Comparison of ENCODE assay signal across 16 cellular contexts in the genomic region with DNA sequence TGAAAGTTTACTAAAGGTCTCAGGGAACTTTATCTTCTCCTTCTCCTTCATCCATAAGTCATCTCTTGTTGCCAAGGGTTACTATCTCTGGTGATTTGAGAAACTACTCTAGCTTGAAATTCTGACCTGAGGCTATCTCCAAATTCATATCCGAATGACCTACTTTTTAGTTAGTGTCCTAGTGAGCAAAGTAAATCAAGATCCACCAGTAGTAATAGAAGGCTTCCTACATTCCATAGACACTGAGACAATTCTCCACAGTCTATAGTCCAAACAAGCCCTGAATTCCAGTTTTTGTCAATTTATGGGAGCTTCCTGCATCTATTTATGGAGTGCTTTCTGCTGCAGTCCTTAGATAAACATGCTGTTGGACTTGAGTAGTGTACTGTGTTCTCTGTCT. TPM values are rescaled to one million over a fixed set of nuclear protein-coding genes. Genes with fewer than 3 reads are reported as not detected.
DNase-seq lines count a peak whose midpoint lies in the region; ATAC-seq and TF ChIP-seq lines count a peak whose summit lies in the region.
"Had no signal": no experiment of that assay in that cellular context is flagged by ENCODE, and none has a peak within 500 bp of the region (broad histone marks: within the 10 kb centered on the region; RNA-seq: fewer than 3 reads in every experiment).

No MANE protein-coding gene starts in this region.

- peaks cover 91% of the 10 kb centered on the region for H3K4me1 Mint-ChIP-seq in activated T-cell treated with anti-CD3 and anti-CD28 coated beads, Interleukin-2, amount 50 U/mL, for 24 hours (ENCODE audit: low read depth)
- H3K4me1 Mint-ChIP-seq in activated naive CD8-positive, alpha-beta T cell treated with anti-CD3 and anti-CD28 coated beads, Interleukin-2, amount 50 U/mL, for 24 hours = peaks cover 80% of the 10 kb centered on the region

- H2AFZ ChIP-seq in osteoblast (ENCODE audit: low read length) = peak overlapping the region; percentile 75

- H3K27ac Mint-ChIP-seq in activated T-cell treated with anti-CD3 and anti-CD28 coated beads, Interleukin-2, amount 50 U/mL, for 24 hours = peak overlapping the region; percentile 95
- peak overlapping the region; percentile 88 for H3K27ac Mint-ChIP-seq in activated naive CD8-positive, alpha-beta T cell treated with anti-CD3 and anti-CD28 coated beads, Interleukin-2, amount 50 U/mL, for 24 hours
- H3K27ac Mint-ChIP-seq: brain had no signal

- peaks cover 13% of the 10 kb centered on the region for H3K9me3 Mint-ChIP-seq in activated T-cell treated with anti-CD3 and anti-CD28 coated beads, Interleukin-2, amount 50 U/mL, for 24 hours
- H3K9me3 Mint-ChIP-seq in activated naive CD8-positive, alpha-beta T cell treated with anti-CD3 and anti-CD28 coated beads, Interleukin-2, amount 50 U/mL, for 24 hours = peaks cover 11% of the 10 kb centered on the region

- peaks cover 16% of the 10 kb centered on the region for H3K36me3 ChIP-seq in osteoblast (ENCODE audit: insufficient read depth, low read length)
- H3K36me3 ChIP-seq: tibial artery had no signal

- TF ChIP-seq CTCF in osteoblast (IDR thresholded peaks at IDR 0.05; ENCODE audit: extremely low read depth, low read depth, low read length) = no peak

- peaks cover 57% of the 10 kb centered on the region for H3K4me1 ChIP-seq in osteoblast (ENCODE audit: insufficient read depth, low read length)
- H3K4me1 ChIP-seq: tibial artery had no signal

- DNase-seq in activated T-cell treated with anti-CD3 and anti-CD28 coated beads, Interleukin-2, amount 50 U/mL, for 24 hours = no peak
- no peak for DNase-seq in activated T-cell treated with anti-CD3 and anti-CD28 coated beads, Interleukin-2, amount 50 U/mL, for 1 hour
- DNase-seq in M059J (ENCODE audit: low read depth) (peak; percentile 86), osteoblast (ENCODE audit: insufficient read length, low spot score, missing footprints) (no peak), NCI-H187 (lab: John Stamatoyannopoulos, UW) (no peak), NCI-H1417 (lab: John Stamatoyannopoulos, UW) (no peak)
- DNase-seq in activated naive CD8-positive, alpha-beta T cell treated with anti-CD3 and anti-CD28 coated beads, Interleukin-2, amount 50 U/mL, for 24 hours = no peak
- DNase-seq: ACHN; hippocampal formation; left colon; NCI-H146; NCI-H510A; stimulated activated CD4-positive, alpha-beta T cell treated with anti-CD3 and anti-CD28 coated beads, Interleukin-1b, Interleukin-23, amount 100 ng/mL, for 48 hours; tibial artery had no signal

- no peaks in the 10 kb centered on the region for H3K9me3 ChIP-seq in osteoblast (ENCODE audit: low read depth, low read length)
- H3K9me3 ChIP-seq: tibial artery had no signal

- H4K20me1 ChIP-seq in osteoblast (ENCODE audit: insufficient read depth, low read length) = no peaks in the 10 kb centered on the region

- H3K27me3 ChIP-seq in osteoblast (ENCODE audit: insufficient read depth, low read length) = no peaks in the 10 kb centered on the region
- H3K27me3 ChIP-seq: tibial artery had no signal

- H3K4me3 ChIP-seq in osteoblast (ENCODE audit: insufficient read depth, low read length) = no peak overlapping the region
- H3K4me3 ChIP-seq: tibial artery had no signal

- no peaks in the 10 kb centered on the region for H3K27me3 Mint-ChIP-seq in activated T-cell treated with anti-CD3 and anti-CD28 coated beads, Interleukin-2, amount 50 U/mL, for 24 hours
- no peaks in the 10 kb centered on the region for H3K27me3 Mint-ChIP-seq in activated naive CD8-positive, alpha-beta T cell treated with anti-CD3 and anti-CD28 coated beads, Interleukin-2, amount 50 U/mL, for 24 hours

- H3K4me2 ChIP-seq in osteoblast (ENCODE audit: insufficient read depth, low read length) = peak overlapping the region; percentile 14

- H3K4me3 Mint-ChIP-seq in activated T-cell treated with anti-CD3 and anti-CD28 coated beads, Interleukin-2, amount 50 U/mL, for 24 hours = peak overlapping the region; percentile 92
- peak overlapping the region; percentile 88 for H3K4me3 Mint-ChIP-seq in activated naive CD8-positive, alpha-beta T cell treated with anti-CD3 and anti-CD28 coated beads, Interleukin-2, amount 50 U/mL, for 24 hours
- H3K4me3 Mint-ChIP-seq: brain had no signal

- H3K79me2 ChIP-seq in osteoblast (ENCODE audit: insufficient read depth, low read length) = peaks cover 7% of the 10 kb centered on the region

- H3K27ac ChIP-seq in osteoblast (ENCODE audit: low read depth, low read length) = peak overlapping the region; percentile 51
- H3K27ac ChIP-seq: tibial artery had no signal

- no peak for ATAC-seq in activated naive CD8-positive, alpha-beta T cell treated with anti-CD3 and anti-CD28 coated beads, Interleukin-2, amount 50 U/mL, for 24 hours
- ATAC-seq in HG03025 (IDR thresholded peaks at IDR 0.05; ENCODE audit: low FRiP score, unreplicated experiment) = no peak
- ATAC-seq: left colon had no signal

- peaks cover 92% of the 10 kb centered on the region for H3K36me3 Mint-ChIP-seq in activated T-cell treated with anti-CD3 and anti-CD28 coated beads, Interleukin-2, amount 50 U/mL, for 24 hours (ENCODE audit: low read depth)
- peaks cover 91% of the 10 kb centered on the region for H3K36me3 Mint-ChIP-seq in activated naive CD8-positive, alpha-beta T cell treated with anti-CD3 and anti-CD28 coated beads, Interleukin-2, amount 50 U/mL, for 24 hours (ENCODE audit: low read depth)
- H3K36me3 Mint-ChIP-seq: brain had no signal

RNA-seq across cellular contexts. Expression of a gene that starts 5.0 kb away (rescaled TPM):
- total RNA-seq in M059J (2014; rRNA removed; shearing (Covaris generic)) = 20.4 and 30.7 TPM in 2 replicates
- 2.2 and 2.7 TPM in 2 replicates for total RNA-seq in osteoblast
